8 cellular contexts compared by ENCODE assay signal in the genomic region with DNA sequence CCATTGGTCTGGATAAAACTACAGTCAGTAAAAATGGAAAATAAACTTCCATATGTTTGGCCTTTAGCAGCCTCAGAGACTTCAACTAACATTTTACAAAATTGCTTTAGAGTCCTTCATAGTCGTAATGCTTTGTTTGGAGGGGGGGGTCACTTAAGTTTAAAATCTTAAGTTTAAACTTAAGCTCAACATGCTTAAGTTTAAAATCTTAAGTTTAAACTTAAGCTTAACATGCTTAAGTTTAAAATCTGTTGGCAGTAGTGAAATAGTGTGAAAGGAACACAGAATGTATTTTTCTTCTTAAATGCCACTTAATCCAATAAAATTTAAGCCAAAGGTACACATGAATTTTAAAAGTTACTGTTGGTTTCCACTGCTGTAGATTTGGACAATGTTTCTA. TPM values are rescaled to one million over a fixed set of nuclear protein-coding genes. Genes with fewer than 3 reads are reported as not detected.
"Had no signal": no experiment of that assay in that cellular context is flagged by ENCODE, and none has a peak within 500 bp of the region (broad histone marks: within the 10 kb centered on the region; RNA-seq: fewer than 3 reads in every experiment).

No MANE protein-coding gene starts in this region.

- H3K4me3 Mint-ChIP-seq: H9 had no signal

- H3K27ac Mint-ChIP-seq: H9 had no signal

- FAIRE-seq: H1, H54, K562 had no signal

- H3K4me3 ChIP-seq: GM23248, K562 had no signal

- ATAC-seq: K562 had no signal

- H3K9ac ChIP-seq: GM23248 had no signal

- DNase-seq: GM23248, H9, HCEC 1CT, IMR-90, KG1 had no signal

- H3K27ac ChIP-seq: GM23248 had no signal

- H3K9me3 Mint-ChIP-seq: H9 had no signal

- H2AFZ ChIP-seq: GM23248 had no signal

- H3K4me1 Mint-ChIP-seq: H9 had no signal

RNA-seq across cellular contexts. Expression of gene UNC5C, which starts 45.9 kb away (rescaled TPM):
- total RNA-seq: GM23248, H9 had no signal
- polyA plus RNA-seq: GM23248 had no signal
